Comparison of ENCODE assay signal across 8 cellular contexts in genomic region chr7:120797026-120797645, GRCh38.
"Had no signal": no experiment of that assay in that cellular context is flagged by ENCODE, and none has a peak within 500 bp of the region (broad histone marks: within the 10 kb centered on the region; RNA-seq: fewer than 3 reads in every experiment).

No MANE protein-coding gene starts in this region.

- H3K9me3 ChIP-seq: HAP-1 had no signal

- H3K9ac ChIP-seq: GM23248 had no signal

- DNase-seq: GM23248, GOT3, H7, IMR-90, KBM-7 had no signal

- H3K27ac ChIP-seq: GM23248 had no signal

- H3K4me1 ChIP-seq: HAP-1 had no signal

- H3K36me3 ChIP-seq: HAP-1 had no signal

- H2AFZ ChIP-seq: GM23248 had no signal

- ATAC-seq: HCT116 had no signal

- H3K4me3 ChIP-seq: GM23248, HAP-1 had no signal

- FAIRE-seq: HTR-8/SVneo had no signal
